ENCODE assay signal across 2 cellular contexts in genomic region chr16:68000450-68000849, GRCh38.
TF ChIP-seq lines count a peak whose summit lies in the region.

No MANE protein-coding gene starts in this region.

TF ChIP-seq in liver, 16 proteins besides CTCF, POLR2A, EP300 and RAD21:
- TF ChIP-seq TAF1 (conservative IDR thresholded peaks at IDR 0.05) = no peak
- peak in 1 of 2 donors; percentile 23 for TF ChIP-seq RXRA (IDR thresholded peaks at IDR 0.05)

TF ChIP-seq in HepG2, 621 proteins besides CTCF, POLR2A, EP300 and RAD21:
- TF ChIP-seq TBL1XR1 (IDR thresholded peaks at IDR 0.05; ENCODE audit: borderline replicate concordance, low read length, partially characterized antibody) = no peak
- TF ChIP-seq SRSF9 (IDR thresholded peaks at IDR 0.05; ENCODE audit: borderline replicate concordance, insufficient read depth, low read depth, low read length, poor library complexity, severe bottlenecking) = no peak
TF ChIP-seq in HepG2: peak in this region for 0.
